23 cellular contexts compared by ENCODE assay signal in genomic region chr16:58148099-58148498, GRCh38.
"Had no signal": no experiment of that assay in that cellular context is flagged by ENCODE, and none has a peak within 500 bp of the region (broad histone marks: within the 10 kb centered on the region; RNA-seq: fewer than 3 reads in every experiment).

No MANE protein-coding gene starts in this region.

- H3K79me2 ChIP-seq: hepatocyte had no signal

- H2AFZ ChIP-seq: hepatocyte had no signal

- H3K27ac ChIP-seq: coronary artery, dorsolateral prefrontal cortex, esophagus muscularis mucosa, foreskin keratinocyte, gastroesophageal sphincter, heart left ventricle, hepatocyte, left lung, lower lobe of right lung had no signal

- FAIRE-seq: colon, endothelial cell of umbilical vein, frontal cortex, keratinocyte had no signal

- H3K27ac Mint-ChIP-seq: mesothelial cell of epicardium had no signal

- H3K27me3 ChIP-seq: dorsolateral prefrontal cortex, esophagus muscularis mucosa, gastroesophageal sphincter, heart left ventricle, hepatocyte, left lung had no signal

- H3K4me2 ChIP-seq: hepatocyte had no signal

- H3K4me3 ChIP-seq: coronary artery, dorsolateral prefrontal cortex, esophagus muscularis mucosa, gastroesophageal sphincter, heart left ventricle, hepatocyte, left lung, lower lobe of right lung, mucosa of descending colon had no signal

- ATAC-seq: foreskin keratinocyte, gastroesophageal sphincter, heart left ventricle, left cardiac atrium, left lung, left ventricle myocardium superior, lower lobe of right lung, mucosa of descending colon had no signal

- H3K4me3 Mint-ChIP-seq: immature natural killer cell, mesothelial cell of epicardium had no signal

- H3K36me3 Mint-ChIP-seq: mesothelial cell of epicardium had no signal

- DNase-seq: dermis blood vessel endothelial cell; dorsolateral prefrontal cortex; effector CD4-positive, alpha-beta T cell; effector memory CD4-positive, alpha-beta T cell; foreskin keratinocyte; heart left ventricle; hypothalamus; immature natural killer cell; left cardiac atrium; left lung; left ventricle myocardium superior; lower lobe of right lung; mesenchymal stem cell; mucosa of descending colon had no signal

- H3K9me3 Mint-ChIP-seq: immature natural killer cell, mesothelial cell of epicardium had no signal

- H3K4me1 ChIP-seq: esophagus muscularis mucosa, foreskin keratinocyte, gastroesophageal sphincter, heart left ventricle, left lung, lower lobe of right lung had no signal

- H3K9me3 ChIP-seq: esophagus muscularis mucosa, gastroesophageal sphincter, heart left ventricle, left lung, lower lobe of right lung, mucosa of descending colon had no signal

- H3K4me1 Mint-ChIP-seq: immature natural killer cell, mesothelial cell of epicardium had no signal

- H3K36me3 ChIP-seq: esophagus muscularis mucosa, gastroesophageal sphincter, heart left ventricle, left lung, lower lobe of right lung had no signal
